Comparison of ENCODE assay signal across 21 cellular contexts in the genomic region with DNA sequence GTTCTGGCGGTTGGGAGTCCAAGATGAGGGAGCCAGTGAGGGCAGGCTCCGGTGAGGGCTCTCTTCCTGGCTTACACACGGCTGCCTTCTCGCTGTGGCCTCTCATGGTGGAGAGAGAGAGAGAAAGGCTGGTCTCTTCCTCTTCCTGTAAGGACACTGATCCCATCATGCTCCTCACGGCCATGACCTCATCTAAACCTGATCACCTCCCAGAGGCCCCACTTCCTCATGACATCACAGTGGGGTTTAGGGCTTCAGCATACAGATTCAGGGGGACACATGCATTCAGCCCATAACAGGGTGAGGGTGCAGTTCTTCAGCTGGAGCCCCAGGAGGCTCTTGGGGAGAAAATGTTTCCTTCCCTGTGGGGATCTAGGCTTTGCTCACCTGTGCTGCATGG.
"Had no signal": no experiment of that assay in that cellular context is flagged by ENCODE, and none has a peak within 500 bp of the region (broad histone marks: within the 10 kb centered on the region; RNA-seq: fewer than 3 reads in every experiment).

No MANE protein-coding gene starts in this region.

- ATAC-seq: activated CD4-positive, CD25-positive, alpha-beta regulatory T cell treated with anti-CD3 and anti-CD28 coated beads, Interleukin-2, amount 50 U/mL, for 24 hours; activated CD8-positive, alpha-beta T cell treated with anti-CD3 and anti-CD28 coated beads, Interleukin-2, amount 10 ng/mL, durations not matched to agents 7 days and 5 days; activated T-cell treated with anti-CD3 and anti-CD28 coated beads, Interleukin-2, amount 50 U/mL, for 4 hours had no signal

- H3K4me1 ChIP-seq: breast epithelium, uterus had no signal

- H3K9me3 ChIP-seq: breast epithelium, left ventricle myocardium inferior, ovary, thyroid gland, uterus had no signal

- DNase-seq: activated CD4-positive, alpha-beta T cell treated with anti-CD3 and anti-CD28 coated beads, Interleukin-2, amount 10 ng/mL, durations not matched to agents 7 days and 5 days; activated CD8-positive, alpha-beta T cell treated with anti-CD3 and anti-CD28 coated beads, Interleukin-2, amount 10 ng/mL, durations not matched to agents 7 days and 5 days; activated naive CD4-positive, alpha-beta T cell treated with anti-CD3 and anti-CD28 coated beads, Interleukin-2, amount 50 U/mL, for 16 hours; activated T-cell treated with anti-CD3 and anti-CD28 coated beads, Interleukin-2, amount 50 U/mL, for 4 hours; foreskin melanocyte; glutamatergic neuron; hippocampal formation; islet precursor cell; left ventricle myocardium inferior; mammary epithelial cell; stimulated activated CD8-positive, alpha-beta memory T cell treated with anti-CD3 and anti-CD28 coated beads, Interleukin-4, amount 100 ng/mL, for 48 hours; stimulated activated naive CD4-positive, alpha-beta T cell treated with Interleukin-2 at 50 U/mL for 16 hours; T-helper 1 cell; T-helper 9 cell; thyroid gland; uterus had no signal

- FAIRE-seq: astrocyte had no signal

- H3K4me3 ChIP-seq: breast epithelium, coronary artery, left ventricle myocardium inferior, ovary, thyroid gland, uterus had no signal

- H3K36me3 ChIP-seq: breast epithelium, left ventricle myocardium inferior, ovary, thyroid gland, uterus had no signal

- H3K27ac ChIP-seq: breast epithelium, coronary artery, left ventricle myocardium inferior, ovary, thyroid gland, uterus had no signal

- H3K27me3 ChIP-seq: breast epithelium, ovary, thyroid gland, uterus had no signal
